8 cellular contexts compared by ENCODE assay signal in genomic region chr11:129950319-129951034, GRCh38. TPM values are rescaled to one million over a fixed set of nuclear protein-coding genes. Genes with fewer than 3 reads are reported as not detected.
DNase-seq lines count a peak whose midpoint lies in the region; FAIRE-seq and TF ChIP-seq lines count a peak whose summit lies in the region.
"Had no signal": no experiment of that assay in that cellular context is flagged by ENCODE, and none has a peak within 500 bp of the region (broad histone marks: within the 10 kb centered on the region; RNA-seq: fewer than 3 reads in every experiment).

No MANE protein-coding gene starts in this region.

- TF ChIP-seq POLR2A in testis (IDR thresholded peaks at IDR 0.05), result no peak

- intact Hi-C loops in testis (cut with DNase I; ENCODE audit: low total_unique reads), result no loop called here

- no peaks in the 10 kb centered on the region for H3K9me3 ChIP-seq in testis

- no peak overlapping the region for H3K4me3 ChIP-seq in testis

- peak; percentile 84 for FAIRE-seq in islet of Langerhans (lab: Jason Lieb, UNC)

- H3K27me3 ChIP-seq in testis, result no peaks in the 10 kb centered on the region

- no peak for TF ChIP-seq CTCF in testis (IDR thresholded peaks at IDR 0.05)

- 29 to 47% methylated on average over 12 of the region's 12 CpGs for WGBS in testis, 2 donors

- H3K4me1 ChIP-seq in testis, result peaks cover 6% of the 10 kb centered on the region

- DNase-seq in NAMALWA (ENCODE audit: low spot score), result peak; percentile 39
- DNase-seq in astrocyte of the hippocampus (ENCODE audit: low read depth, low spot score), result peak; percentile 48
- DNase-seq in testis, result peak; percentile 48
- no peak for DNase-seq in NCI-H187 (lab: John Stamatoyannopoulos, UW)
- DNase-seq in NCI-H2196 treated with DMSO at 0.1 percent for 48 hours (lab: John Stamatoyannopoulos, UW; ENCODE audit: unreplicated experiment), result no peak
- DNase-seq in foreskin melanocyte, result no peak
- DNase-seq: stimulated activated CD4-positive, alpha-beta T cell treated with anti-CD3 and anti-CD28 coated beads, Interleukin-4, amount 100 ng/mL, for 24 hours had no signal

- H3K36me3 ChIP-seq in testis (ENCODE audit: low read depth, missing control alignments), result no peaks in the 10 kb centered on the region

- no peak overlapping the region for H3K27ac ChIP-seq in testis

RNA-seq across cellular contexts. Expression of gene PRDM10, which starts 52.2 kb away (rescaled TPM):
- 10 to 100 TPM in 1 of 2 donors, 1 to 10 TPM in 1; 9.2 to 14.7 TPM for total RNA-seq in testis
- 4.9 TPM for polyA plus RNA-seq in testis (ENCODE audit: insufficient read depth, low read depth, low replicate concordance)

RNA-seq across cellular contexts. Expression of gene NFRKB, which starts 55.1 kb away (rescaled TPM):
- 10 to 100 TPM; 61.2 to 81.3 TPM for total RNA-seq in testis
- 48.1 TPM for polyA plus RNA-seq in testis (ENCODE audit: insufficient read depth, low read depth, low replicate concordance)

Comparison
In these comparisons a context has a peak if more than half of its experiments do, and no peak if none do; other contexts are left out.
1. DNase-seq: peak in NAMALWA (single experiment), astrocyte of the hippocampus (single experiment) and testis (single experiment); none in NCI-H187 (0 of 2), NCI-H2196 treated with DMSO at 0.1 percent for 48 hours (single experiment) and foreskin melanocyte (single experiment).